9 cellular contexts compared by ENCODE assay signal in genomic region chr1:44571712-44572571, GRCh38.
DNase-seq lines count a peak whose midpoint lies in the region; ATAC-seq and TF ChIP-seq lines count a peak whose summit lies in the region.
"Had no signal": no experiment of that assay in that cellular context is flagged by ENCODE, and none has a peak within 500 bp of the region (broad histone marks: within the 10 kb centered on the region; RNA-seq: fewer than 3 reads in every experiment).

No MANE protein-coding gene starts in this region.

- H3K4me1 ChIP-seq in BE2C, result no peaks in the 10 kb centered on the region

- peak; percentile 47 for TF ChIP-seq CTCF in BE2C (IDR thresholded peaks at IDR 0.05; ENCODE audit: low read depth, low read length)
- TF ChIP-seq CTCF in GM12872 (IDR thresholded peaks at IDR 0.05; ENCODE audit: insufficient read depth, low read depth, low read length), result peak; percentile 69
- TF ChIP-seq CTCF in foreskin fibroblast (IDR thresholded peaks at IDR 0.05; ENCODE audit: low read depth, low read length), result peak; percentile 33

- 0 out of 2 replicates have a peak, but pooled peaks cover 7% of the 10 kb centered on the region for H3K27me3 ChIP-seq in BE2C

- no peaks in the 10 kb centered on the region for H3K9me3 ChIP-seq in BE2C

- no peak for ATAC-seq in GM21737 (IDR thresholded peaks at IDR 0.05; ENCODE audit: unreplicated experiment)

- peak overlapping the region; percentile 91 for H3K27ac ChIP-seq in substantia nigra (ENCODE audit: low read depth, low read length, poor library complexity, severe bottlenecking)
- H3K27ac ChIP-seq: epithelial cell of prostate had no signal

- H3K4me3 ChIP-seq in BE2C (ENCODE audit: low read depth, low read length) (no peak overlapping the region), foreskin fibroblast (ENCODE audit: low read depth in 1 of 2, low read length in 2 of 2) (no peak overlapping the region)

- no peaks in the 10 kb centered on the region for H3K36me3 ChIP-seq in BE2C

- DNase-seq in BE2C (no peak), RKO (ENCODE audit: low spot score) (peak; percentile 11), foreskin fibroblast (peak in 1 of 2 donors; percentile 15), substantia nigra (lab: John Stamatoyannopoulos, UW) (peak in 8 of 49 donors; percentile 8 to 64 (median 18)), inferior parietal cortex (ENCODE audit: extremely low spot score) (no peak)
- no peak for DNase-seq in activated CD4-positive, CD25-positive, alpha-beta regulatory T cell treated with anti-CD3 and anti-CD28 coated beads, Interleukin-2, amount 50 U/mL, for 72 hours
